11 cellular contexts compared by ENCODE assay signal in the genomic region with DNA sequence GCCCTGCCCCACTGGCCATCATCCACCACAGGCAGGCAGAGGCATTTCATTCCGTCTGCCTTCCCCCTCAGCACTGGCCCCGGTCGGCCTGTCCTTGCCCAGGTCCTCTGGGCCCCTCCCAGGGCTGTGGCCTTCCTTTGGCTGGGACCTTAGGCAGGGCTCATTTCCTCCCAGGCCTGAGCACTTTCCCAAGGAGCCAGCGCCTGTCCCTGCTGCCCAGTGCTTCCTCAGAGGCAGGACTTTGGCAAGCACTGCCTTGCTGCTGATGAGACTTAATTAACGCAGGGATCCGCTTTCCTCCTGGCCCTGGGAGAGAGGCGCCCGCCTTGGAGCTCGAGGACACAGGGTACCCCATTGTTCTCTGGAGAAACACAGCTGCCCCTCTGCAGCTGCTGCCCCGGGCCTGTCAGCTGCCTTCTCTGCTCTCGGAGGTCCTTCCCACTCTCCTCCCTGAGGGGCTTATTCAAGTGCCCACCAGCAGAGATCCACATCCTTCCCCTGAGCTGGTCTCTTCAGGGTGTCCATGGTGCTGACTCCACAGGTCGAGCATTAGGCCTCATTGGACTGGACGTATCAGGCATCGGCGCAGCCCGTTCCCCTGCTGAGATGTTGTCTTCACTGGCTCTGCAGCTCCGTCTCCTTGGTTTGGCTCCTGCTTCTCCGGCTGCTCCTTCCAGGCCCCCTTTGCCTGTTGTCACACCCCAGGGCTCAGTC. TPM values are rescaled to one million over a fixed set of nuclear protein-coding genes. Genes with fewer than 3 reads are reported as not detected.
DNase-seq lines count a peak whose midpoint lies in the region; ATAC-seq and TF ChIP-seq lines count a peak whose summit lies in the region.
"Had no signal": no experiment of that assay in that cellular context is flagged by ENCODE, and none has a peak within 500 bp of the region (broad histone marks: within the 10 kb centered on the region; RNA-seq: fewer than 3 reads in every experiment).

No MANE protein-coding gene starts in this region.

- H3K4me3 ChIP-seq in heart left ventricle = no peak overlapping the region

- DNase-seq in EH (ENCODE audit: low read depth) (peak; percentile 78), SK-N-DZ (ENCODE audit: low spot score) (peak; percentile 19), heart left ventricle (peak; percentile 47 to 77 (median 67)), posterior cingulate gyrus (peak; percentile 51 to 96 (median 70)), CD14-positive monocyte (ENCODE audit: low spot score) (no peak), SHP77 treated with DMSO at 0.1 percent for 48 hours (lab: John Stamatoyannopoulos, UW) (no peak)
- DNase-seq: CD4-positive, CD25-positive, alpha-beta regulatory T cell; T-cell had no signal

- H3K9me3 ChIP-seq in heart left ventricle = peaks cover 0 to 13% (median 0%) of the 10 kb centered on the region in 12 donors

- no peaks in the 10 kb centered on the region for H3K36me3 ChIP-seq in heart left ventricle

- H3K27me3 ChIP-seq in heart left ventricle = no peaks in the 10 kb centered on the region

- peak overlapping the region; percentile 32 to 88 (median 68) for H3K27ac ChIP-seq in heart left ventricle

- no peaks in the 10 kb centered on the region for H3K36me3 Mint-ChIP-seq in CD14-positive monocyte
- H3K36me3 Mint-ChIP-seq: CD4-positive, CD25-positive, alpha-beta regulatory T cell; T-cell had no signal

- TF ChIP-seq CTCF in heart left ventricle (IDR thresholded peaks at IDR 0.05) = no peak
- no peak for TF ChIP-seq CTCF in CD14-positive monocyte (IDR thresholded peaks at IDR 0.05)

- peak; percentile 53 to 79 (median 66) for ATAC-seq in heart left ventricle
- no peak for ATAC-seq in HG03095 (IDR thresholded peaks at IDR 0.05; ENCODE audit: unreplicated experiment)
- no peak for ATAC-seq in GM18909 (IDR thresholded peaks at IDR 0.05; ENCODE audit: poor library complexity, unreplicated experiment)
- ATAC-seq: activated T-helper 17 cell treated with anti-CD3 and anti-CD28 coated beads, Interleukin-2, amount 50 U/mL, for 72 hours; T-cell had no signal

- peaks cover 17 to 79% (median 59%) of the 10 kb centered on the region in 12 donors for H3K4me1 ChIP-seq in heart left ventricle

- H3K9me3 Mint-ChIP-seq in CD14-positive monocyte = peaks cover 0 to 9% (median 7%) of the 10 kb centered on the region in 7 donors
- H3K9me3 Mint-ChIP-seq: activated T-helper 17 cell treated with anti-CD3 and anti-CD28 coated beads, Interleukin-2, amount 50 U/mL, for 72 hours had no signal

- intact Hi-C loops in heart left ventricle (cut with DNase I) = loop anchor here in 8 of 10 donors (1.0 to 5.0 kb wide), 6 partner anchors 20 to 69 kb away; a partner anchor contains a TSS
- intact Hi-C loops in posterior cingulate gyrus (cut with DNase I) = loop anchor here (2.0 to 5.0 kb wide), 2 partner anchors 24 to 69 kb away; no protein-coding TSS in a partner anchor
- intact Hi-C loops in CD14-positive monocyte (cut with micrococcal nuclease) = no loop called here

- 49 to 73% (median 60%) methylated on average over 17 to 18 of the region's 18 CpGs for WGBS in heart left ventricle, 4 donors

- peak overlapping the region in 1 of 7 donors; percentile 48 for H3K27ac Mint-ChIP-seq in CD14-positive monocyte
- H3K27ac Mint-ChIP-seq: activated T-helper 17 cell treated with anti-CD3 and anti-CD28 coated beads, Interleukin-2, amount 50 U/mL, for 72 hours; CD4-positive, CD25-positive, alpha-beta regulatory T cell had no signal

- H3K27me3 Mint-ChIP-seq in CD14-positive monocyte (ENCODE audit: low read depth in 3 of 3) = peaks cover 4 to 9% (median 9%) of the 10 kb centered on the region in 3 donors

- TF ChIP-seq POLR2A in heart left ventricle (IDR thresholded peaks at IDR 0.05) = peak in 1 of 2 donors; percentile 54

- H3K4me3 Mint-ChIP-seq in CD14-positive monocyte = no peak overlapping the region
- H3K4me3 Mint-ChIP-seq: activated T-helper 17 cell treated with anti-CD3 and anti-CD28 coated beads, Interleukin-2, amount 50 U/mL, for 72 hours; CD4-positive, CD25-positive, alpha-beta regulatory T cell; T-cell had no signal

- no peaks in the 10 kb centered on the region for H3K4me1 Mint-ChIP-seq in CD14-positive monocyte
- H3K4me1 Mint-ChIP-seq: activated T-helper 17 cell treated with anti-CD3 and anti-CD28 coated beads, Interleukin-2, amount 50 U/mL, for 72 hours; CD4-positive, CD25-positive, alpha-beta regulatory T cell; T-cell had no signal

RNA-seq across cellular contexts. Expression of a gene that starts 42.9 kb away (rescaled TPM):
- 1.6 and 1.8 TPM in 2 replicates for polyA plus RNA-seq in SK-N-DZ (2014; cell fraction: cytosol; rRNA removed)
- 1.9 and 3.1 TPM in 2 replicates for polyA plus RNA-seq in SK-N-DZ (2014; cell fraction: nucleus; rRNA removed)
- total RNA-seq in heart left ventricle = 100 to 1,000 TPM in 1 of 9 donors, 10 to 100 TPM in 8; 11.8 to 103 (median 18.5) TPM
- polyA plus RNA-seq in heart left ventricle (10 to 100 TPM; 22.9 to 37.9 TPM), CD14-positive monocyte (1 to 10 TPM; 2.0 to 2.1 TPM)
- total RNA-seq: activated T-helper 17 cell treated with anti-CD3 and anti-CD28 coated beads, Interleukin-2, amount 50 U/mL, for 72 hours; CD4-positive, CD25-positive, alpha-beta regulatory T cell had no signal
- polyA plus RNA-seq: CD4-positive, CD25-positive, alpha-beta regulatory T cell had no signal

Comparison
In these comparisons a context has a peak if more than half of its experiments do, and no peak if none do; other contexts are left out.
1. DNase-seq: peak in EH (single experiment), SK-N-DZ (single experiment), heart left ventricle (5 of 5) and posterior cingulate gyrus (10 of 10); none in CD14-positive monocyte (single experiment) and SHP77 treated with DMSO at 0.1 percent for 48 hours (single experiment).
2. ATAC-seq: peak in heart left ventricle (4 of 4); none in HG03095 (single experiment) and GM18909 (single experiment).
3. RNA of a gene that starts 42.9 kb away (polyA plus RNA-seq): 22.9 to 37.9 TPM in heart left ventricle; 2.0 to 2.1 TPM in CD14-positive monocyte; every median in the first group is over 4 times any median in the second.
4. intact Hi-C loops: an anchor here in heart left ventricle (1.0 to 5.0 kb wide) and posterior cingulate gyrus (2.0 to 5.0 kb wide); none called in CD14-positive monocyte.